14 cellular contexts compared by ENCODE assay signal in the genomic region with DNA sequence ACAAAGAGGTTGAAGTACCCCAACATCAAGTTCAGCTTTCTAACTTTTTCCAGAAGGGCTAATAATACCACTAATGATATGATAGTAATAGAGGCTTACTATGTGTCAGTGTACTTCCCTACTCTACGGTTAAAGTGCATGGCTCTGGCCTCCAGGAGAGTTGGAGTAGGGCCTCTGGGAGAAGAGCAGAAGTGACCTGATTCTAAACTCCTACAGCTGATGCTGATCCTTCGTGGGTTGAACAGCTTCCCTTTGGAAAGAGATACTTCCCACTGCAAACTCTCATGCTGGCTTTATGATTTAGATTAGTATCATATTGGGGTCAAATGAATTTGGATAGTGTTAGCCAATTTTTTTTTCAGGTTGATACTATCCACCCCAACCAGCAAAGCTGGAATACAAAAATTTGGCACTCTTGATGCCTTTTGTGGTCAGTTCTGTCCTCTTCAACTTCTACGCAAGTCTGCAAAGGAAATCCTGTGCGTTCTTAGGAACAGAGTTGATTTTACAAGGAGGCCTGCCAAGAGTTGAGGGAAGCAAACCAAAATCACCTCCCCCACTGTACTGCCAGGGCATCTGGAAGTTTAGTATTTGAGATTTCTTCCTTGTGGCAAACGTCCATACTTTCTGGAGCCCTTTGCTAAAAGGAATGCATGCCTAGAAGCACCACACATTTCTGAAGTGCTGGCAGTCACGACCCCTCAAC. TPM values are rescaled to one million over a fixed set of nuclear protein-coding genes. Genes with fewer than 3 reads are reported as not detected.
DNase-seq lines count a peak whose midpoint lies in the region; ATAC-seq and TF ChIP-seq lines count a peak whose summit lies in the region.
"Had no signal": no experiment of that assay in that cellular context is flagged by ENCODE, and none has a peak within 500 bp of the region (broad histone marks: within the 10 kb centered on the region; RNA-seq: fewer than 3 reads in every experiment).

No MANE protein-coding gene starts in this region.

- H3K79me1 ChIP-seq in IMR-90 (ENCODE audit: low read depth in 1 of 2, low read length in 2 of 2): no peaks in the 10 kb centered on the region

- H3K4me3 ChIP-seq in IMR-90 (ENCODE audit: insufficient read depth, low read depth, low read length) (no peak overlapping the region), lung (no peak overlapping the region), upper lobe of right lung (no peak overlapping the region)

- peaks cover 6% of the 10 kb centered on the region for H3K9me1 ChIP-seq in IMR-90 (ENCODE audit: insufficient read depth, low read length)

- no peak overlapping the region for H3K9ac ChIP-seq in IMR-90 (ENCODE audit: low read depth, low read length)

- H2AK5ac ChIP-seq in IMR-90 (ENCODE audit: low read depth, low read length): peak overlapping the region; percentile 77; the same call in 1 of the 2 replicates

- H2AFZ ChIP-seq in IMR-90 (replicated peaks; ENCODE audit: low read length, poor library complexity): no peak overlapping the region

- no peaks in the 10 kb centered on the region for H4K20me1 ChIP-seq in IMR-90 (ENCODE audit: insufficient read depth, low read length)

- H4K5ac ChIP-seq in IMR-90 (ENCODE audit: low read depth, low read length): peak overlapping the region; percentile 54; the same call in 1 of the 2 replicates

- peak overlapping the region; percentile 55 for H2BK120ac ChIP-seq in IMR-90 (ENCODE audit: low read depth, low read length)

- TF ChIP-seq CTCF in IMR-90 (conservative IDR thresholded peaks at IDR 0.05; ENCODE audit: low read depth, low read length) (no peak), lung (IDR thresholded peaks at IDR 0.05; ENCODE audit: control extremely low read depth, extremely low read depth) (no peak), upper lobe of right lung (IDR thresholded peaks at IDR 0.05) (no peak)

- H3K18ac ChIP-seq in IMR-90 (ENCODE audit: low read depth, low read length): peak overlapping the region; percentile 43; the same call in 1 of the 2 replicates

- POLR2A ChIA-PET in IMR-90 (lab: Charles Lee; ENCODE audit: unreplicated experiment): no interaction called here

- peak overlapping the region; percentile 61 for H4K91ac ChIP-seq in IMR-90 (ENCODE audit: insufficient read depth, low read depth, low read length)

- H3K36me3 ChIP-seq in IMR-90 (ENCODE audit: control insufficient read depth, insufficient read depth, low read length) (no peaks in the 10 kb centered on the region), lung (ENCODE audit: control insufficient read depth in 2 of 2, insufficient read depth in 2 of 2, low read length in 2 of 2) (no peaks in the 10 kb centered on the region), upper lobe of right lung (no peaks in the 10 kb centered on the region)
- H3K36me3 ChIP-seq: neutrophil had no signal

- no peak overlapping the region for H3K56ac ChIP-seq in IMR-90 (ENCODE audit: extremely low read depth, insufficient read depth, low read length)

- H2BK15ac ChIP-seq in IMR-90 (ENCODE audit: low read depth, low read length): peak overlapping the region; percentile 83; the same call in 2 of the 3 replicates

- TF ChIP-seq POLR2A in IMR-90 (IDR thresholded peaks at IDR 0.05; ENCODE audit: low read depth, low read length): no peak

- in situ Hi-C loops in IMR-90 (cut with MboI; ENCODE audit: low sequenced_read_pairs): no loop called here

- CTCF ChIA-PET in IMR-90 (lab: Yijun Ruan, JAX): no interaction called here

- peak overlapping the region; percentile 26 for H2BK5ac ChIP-seq in IMR-90 (ENCODE audit: low read depth, low read length, poor library complexity, severe bottlenecking)

- peak overlapping the region; percentile 36; the same call in 1 of the 2 replicates for H3K4ac ChIP-seq in IMR-90 (ENCODE audit: low read depth, low read length)

- H2AK9ac ChIP-seq in IMR-90 (replicated peaks; ENCODE audit: low read depth, low read length, poor library complexity): no peak overlapping the region

- intact Hi-C loops in IMR-90 (cut with micrococcal nuclease) (no loop called here), upper lobe of right lung (cut with DNase I) (no loop called here)

- H2BK20ac ChIP-seq in IMR-90 (ENCODE audit: low read depth, low read length): peak overlapping the region; percentile 52; the same call in 1 of the 2 replicates

- peak overlapping the region in 1 of 2 experiments; percentile 45; a peak in 1 of 4 replicates for H4K8ac ChIP-seq in IMR-90 (ENCODE audit: low read depth in 2 of 2, low read length in 2 of 2)

- no peaks in the 10 kb centered on the region for H3K27me3 ChIP-seq in IMR-90 (ENCODE audit: control insufficient read depth, insufficient read depth, low read length)
- no peaks in the 10 kb centered on the region for H3K27me3 ChIP-seq in lung (ENCODE audit: control insufficient read depth, insufficient read depth)
- no peaks in the 10 kb centered on the region for H3K27me3 ChIP-seq in upper lobe of right lung
- H3K27me3 ChIP-seq: neutrophil had no signal

- H3K4me1 ChIP-seq in IMR-90 (ENCODE audit: control insufficient read depth, insufficient read depth, low read length): peaks cover 12% of the 10 kb centered on the region
- peaks cover 3 to 9% of the 10 kb centered on the region in 2 donors for H3K4me1 ChIP-seq in lung (ENCODE audit: control insufficient read depth in 2 of 2, insufficient read depth in 2 of 2, low read length in 2 of 2)
- H3K4me1 ChIP-seq in upper lobe of right lung: peaks cover 12% of the 10 kb centered on the region

- peak overlapping the region; percentile 57; the same call in 1 of the 2 replicates for H3K27ac ChIP-seq in IMR-90 (ENCODE audit: insufficient read depth, low read length)
- no peak overlapping the region for H3K27ac ChIP-seq in lung (ENCODE audit: low read depth in 1 of 2, low read length in 1 of 2)
- no peak overlapping the region for H3K27ac ChIP-seq in upper lobe of right lung
- H3K27ac ChIP-seq: neutrophil, RWPE1 had no signal

- H3K14ac ChIP-seq in IMR-90 (replicated peaks; ENCODE audit: low read depth, low read length): peak overlapping the region; percentile 61; the same call in 1 of the 2 replicates

- WGBS in IMR-90 (ENCODE audit: extremely low coverage in 2 of 2, insufficient read length in 1 of 2), 2 experiments: no CpG with 5 or more reads among the region's 6 CpGs
- 19 to 20% methylated on average over 6 of the region's 6 CpGs for WGBS in lung, 2 donors

- BruUV-seq in IMR-90 (replicated peaks; lab: Mats Ljungman, UMichigan): no TSS peak

- DNase-seq in IMR-90: peak; percentile 64
- DNase-seq in dermis blood vessel endothelial cell: peak; percentile 96
- DNase-seq in lung (ENCODE audit: low spot score): no peak
- no peak for DNase-seq in upper lobe of right lung
- DNase-seq in C1 segment of cervical spinal cord (lab: John Stamatoyannopoulos, UW): no peak
- DNase-seq in NCI-H146 treated with DMSO at 0.1 percent for 48 hours (lab: John Stamatoyannopoulos, UW; ENCODE audit: unreplicated experiment): no peak
- DNase-seq: activated CD4-positive, CD25-positive, alpha-beta regulatory T cell; activated effector memory CD4-positive, alpha-beta T cell treated with anti-CD3 and anti-CD28 coated beads, Interleukin-2, amount 50 U/mL, for 16 hours; stimulated activated CD4-positive, alpha-beta T cell treated with anti-CD3 and anti-CD28 coated beads, Interleukin-4, amount 100 ng/mL, for 24 hours had no signal

- 0 out of 2 replicates have a peak overlapping the region, but pooled peaks have one; percentile 1 for H3K23ac ChIP-seq in IMR-90 (ENCODE audit: low read depth, low read length)

- TF ChIP-seq RAD21 in IMR-90 (IDR thresholded peaks at IDR 0.05; ENCODE audit: low read length): no peak

- dilution Hi-C loops in IMR-90 (cut with HindIII; ENCODE audit: low sequenced_read_pairs, unreplicated experiment): no loop called here

- ATAC-seq in IMR-90 (ENCODE audit: low read depth) (0 out of 2 replicates have a peak, but pooled peaks have one; percentile 27), lung (ENCODE audit: insufficient read depth, low FRiP score) (peak; percentile 73), upper lobe of right lung (peak; percentile 60), GM19023 (IDR thresholded peaks at IDR 0.05; ENCODE audit: unreplicated experiment) (no peak)

- no peaks in the 10 kb centered on the region for H3K9me3 ChIP-seq in IMR-90 (ENCODE audit: control insufficient read depth, insufficient read depth, low read length)
- H3K9me3 ChIP-seq in lung (ENCODE audit: control insufficient read depth in 2 of 2, insufficient read depth in 1 of 2, low read length in 1 of 2): no peaks in the 10 kb centered on the region
- H3K9me3 ChIP-seq in upper lobe of right lung: no peaks in the 10 kb centered on the region
- H3K9me3 ChIP-seq: neutrophil had no signal

- no peak overlapping the region for H3K4me2 ChIP-seq in IMR-90 (ENCODE audit: low read depth, low read length)

TF ChIP-seq in IMR-90, 13 proteins besides CTCF, POLR2A, EP300 and RAD21 (continues in another document):
- no peak for TF ChIP-seq MAFK (IDR thresholded peaks at IDR 0.05; ENCODE audit: low read depth, low read length)
- no peak for TF ChIP-seq BHLHE40 (IDR thresholded peaks at IDR 0.05; ENCODE audit: low read depth, low read length)
- no peak for TF ChIP-seq MXI1 (IDR thresholded peaks at IDR 0.05; ENCODE audit: borderline replicate concordance, low read depth, low read length)
- TF ChIP-seq MAZ (IDR thresholded peaks at IDR 0.05; ENCODE audit: borderline replicate concordance, low read depth, low read length): no peak
- no peak for TF ChIP-seq CHD1 (IDR thresholded peaks at IDR 0.05; ENCODE audit: low read depth, low read length)
- TF ChIP-seq NFE2L2 (IDR thresholded peaks at IDR 0.05; ENCODE audit: low read depth, low read length): no peak

RNA-seq across cellular contexts. Expression of gene TMEM212, which starts 17.8 kb away (rescaled TPM):
- total RNA-seq in IMR-90 (2012; rRNA removed): not detected in 2 replicates
- polyA plus RNA-seq in IMR-90 (2012; rRNA removed): not detected in 2 replicates
- not detected in 2 replicates for polyA plus RNA-seq in IMR-90 (2012; cell fraction: cytosol; rRNA removed)
- not detected in 2 replicates for polyA plus RNA-seq in IMR-90 (2012; cell fraction: nucleus; rRNA removed; ENCODE audit: low replicate concordance)
- total RNA-seq in dermis blood vessel endothelial cell: not detected in 2 replicates
- total RNA-seq in lung: 10 to 100 TPM; 11.5 to 16.5 TPM
- polyA plus RNA-seq in lung: 1 to 10 TPM; 1.5 to 4.6 TPM
- total RNA-seq in upper lobe of right lung: not detected
- total RNA-seq: temporal lobe had no signal
- polyA plus RNA-seq: IgD-negative memory B cell had no signal

RNA-seq across cellular contexts. Expression of gene PLD1, which starts 50.7 kb away (rescaled TPM):
- total RNA-seq in IMR-90 (2012; rRNA removed): 9.2 and 9.7 TPM in 2 replicates
- 2.6 and 3.3 TPM in 2 replicates for polyA plus RNA-seq in IMR-90 (2012; rRNA removed)
- polyA plus RNA-seq in IMR-90 (2012; cell fraction: cytosol; rRNA removed): 1.3 and 1.5 TPM in 2 replicates
- 2.7 and 23.1 TPM in 2 replicates for polyA plus RNA-seq in IMR-90 (2012; cell fraction: nucleus; rRNA removed; ENCODE audit: low replicate concordance)
- total RNA-seq in dermis blood vessel endothelial cell: 66.2 and 88.7 TPM in 2 replicates
- 10 to 100 TPM; 17.4 to 31.1 TPM for total RNA-seq in lung
- polyA plus RNA-seq in lung: 1 to 10 TPM; 3.1 to 6.9 TPM
- total RNA-seq in upper lobe of right lung: 25.4 TPM
- polyA plus RNA-seq: IgD-negative memory B cell had no signal

Comparison
In these comparisons a context has a peak if more than half of its experiments do, and no peak if none do; other contexts are left out.
1. DNase-seq: peak in IMR-90 (single experiment) and dermis blood vessel endothelial cell (single experiment); none in lung (single experiment), upper lobe of right lung (single experiment), C1 segment of cervical spinal cord (0 of 14) and NCI-H146 treated with DMSO at 0.1 percent for 48 hours (single experiment).
2. RNA of gene TMEM212, which starts 17.8 kb away (total RNA-seq): 11.5 to 16.5 TPM in lung; not detected in IMR-90, not detected in dermis blood vessel endothelial cell and not detected in upper lobe of right lung (single experiment); every median in the first group is over 10 times any median in the second.